Comparison of ENCODE assay signal across 28 cellular contexts in the genomic region with DNA sequence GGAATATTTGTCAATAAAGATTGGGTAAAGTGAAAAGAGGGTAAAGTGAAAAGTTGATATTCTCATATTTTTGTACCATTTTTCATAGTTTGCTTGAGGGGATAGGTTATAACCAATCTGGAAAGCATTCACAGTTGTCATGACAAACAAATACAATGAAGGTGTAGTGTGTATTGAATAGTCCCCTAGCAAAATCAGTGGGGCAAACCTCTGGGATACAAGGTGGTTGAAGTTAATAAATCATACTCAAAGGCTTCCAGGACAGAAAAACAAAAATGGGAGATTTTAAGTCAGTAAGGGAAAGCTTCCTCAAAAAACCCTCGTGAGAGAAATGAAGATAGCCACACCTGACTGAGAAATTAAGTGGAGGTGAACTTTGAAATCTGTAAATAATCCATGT. TPM values are rescaled to one million over a fixed set of nuclear protein-coding genes. Genes with fewer than 3 reads are reported as not detected.
DNase-seq lines count a peak whose midpoint lies in the region; ATAC-seq, FAIRE-seq and TF ChIP-seq lines count a peak whose summit lies in the region.
"Had no signal": no experiment of that assay in that cellular context is flagged by ENCODE, and none has a peak within 500 bp of the region (broad histone marks: within the 10 kb centered on the region; RNA-seq: fewer than 3 reads in every experiment).

No MANE protein-coding gene starts in this region.

- H3K4me2 ChIP-seq in K562 (ENCODE audit: insufficient read depth, low read length) = no peak overlapping the region
- no peak overlapping the region for H3K4me2 ChIP-seq in smooth muscle cell

- H3K27ac ChIP-seq in K562 (ENCODE audit: extremely low read depth, low read depth, low read length) (no peak overlapping the region; the same call in 2 of the 3 replicates), smooth muscle cell (ENCODE audit: low read depth) (peak overlapping the region; percentile 77), right atrium auricular region (no peak overlapping the region), left ventricle myocardium inferior (replicated peaks) (no peak overlapping the region)
- H3K27ac ChIP-seq: 22Rv1, C4-2B, gastroesophageal sphincter, HL-60, Peyer's patch, WERI-Rb-1 had no signal

- no peak for TF ChIP-seq EP300 in K562 (IDR thresholded peaks at IDR 0.05; ENCODE audit: low read length)

- TF ChIP-seq RAD21 in K562 (CRISPR knock-in tag; conservative IDR thresholded peaks at IDR 0.05 in 1 of 2, IDR thresholded peaks at IDR 0.05 in 1 of 2) = no peak

- H2AFZ ChIP-seq in K562 (ENCODE audit: low read depth, low read length) (no peak overlapping the region), smooth muscle cell (ENCODE audit: low read depth) (no peak overlapping the region)

- CTCF ChIA-PET in K562 (lab: Yijun Ruan, JAX; ENCODE audit: low intra/inter-chr PET ratio) = no interaction called here

- TF ChIP-seq POLR2A in K562 (conservative IDR thresholded peaks at IDR 0.05) = no peak

- H3K36me3 ChIP-seq in K562 (ENCODE audit: control insufficient read depth, insufficient read depth, low read length) (peaks cover 4% of the 10 kb centered on the region; the same call in 1 of the 3 replicates), smooth muscle cell (ENCODE audit: low read depth) (no peaks in the 10 kb centered on the region), right atrium auricular region (no peaks in the 10 kb centered on the region), left ventricle myocardium inferior (no peaks in the 10 kb centered on the region)
- H3K36me3 ChIP-seq: gastroesophageal sphincter, Peyer's patch had no signal

- ATAC-seq in K562 = no peak
- ATAC-seq: gastroesophageal sphincter; left cardiac atrium; natural killer cell treated with Interleukin-12 subunit alpha and Interleukin-12 subunit beta and Interleukin-15 and Interleukin-18, amount 100 ng/mL, for 72 hours; stimulated activated effector memory CD8-positive, alpha-beta T cell treated with anti-CD3 and anti-CD28 coated beads, Interleukin-12 subunit alpha, Interleukin-12 subunit beta, amount 100 ng/mL, for 72 hours had no signal

- H3F3A ChIP-seq in smooth muscle cell (ENCODE audit: low read depth) = no peaks in the 10 kb centered on the region

- intact Hi-C loops in K562 (cut with micrococcal nuclease) = no loop called here
- intact Hi-C loops in left ventricle myocardium inferior (cut with micrococcal nuclease) = no loop called here

- H3K9ac ChIP-seq in K562 (ENCODE audit: insufficient read depth in 1 of 2, low read depth in 2 of 2, low read length in 2 of 2) (no peak overlapping the region), smooth muscle cell (ENCODE audit: low read depth) (peak overlapping the region; percentile 11)

- BruUV-seq in K562 (replicated peaks; lab: Mats Ljungman, UMichigan) = no TSS peak

- no peaks in the 10 kb centered on the region for H3K27me3 ChIP-seq in K562 (ENCODE audit: control insufficient read depth in 2 of 2, insufficient read depth in 2 of 2, low read length in 2 of 2)
- H3K27me3 ChIP-seq in smooth muscle cell (ENCODE audit: low read depth) = no peaks in the 10 kb centered on the region
- no peaks in the 10 kb centered on the region for H3K27me3 ChIP-seq in right atrium auricular region
- no peaks in the 10 kb centered on the region for H3K27me3 ChIP-seq in left ventricle myocardium inferior (ENCODE audit: low read depth)
- H3K27me3 ChIP-seq: gastroesophageal sphincter, Peyer's patch had no signal

- in situ Hi-C loops in K562 (cut with MboI) = no loop called here

- H3K4me3 ChIP-seq in K562 = no peak overlapping the region
- H3K4me3 ChIP-seq in smooth muscle cell = no peak overlapping the region
- H3K4me3 ChIP-seq in right atrium auricular region = no peak overlapping the region
- H3K4me3 ChIP-seq in left ventricle myocardium inferior = no peak overlapping the region
- H3K4me3 ChIP-seq: gastroesophageal sphincter, Peyer's patch had no signal

- H4K20me1 ChIP-seq in K562 (replicated peaks; ENCODE audit: control insufficient read depth, insufficient read depth, low read length) (no peaks in the 10 kb centered on the region), smooth muscle cell (ENCODE audit: low read depth) (peaks cover 36% of the 10 kb centered on the region)

- POLR2A ChIA-PET in K562 (lab: Yijun Ruan, JAX) = interaction anchor here (1.0 kb wide), 1 partner anchor 39 kb away, joined by 3 read pairs; a partner anchor contains a TSS

- H3K79me2 ChIP-seq in K562 (ENCODE audit: control insufficient read depth, insufficient read depth, low read length) (peaks cover 90% of the 10 kb centered on the region), smooth muscle cell (ENCODE audit: low read depth) (peaks cover 93% of the 10 kb centered on the region)

- no peaks in the 10 kb centered on the region for H3K9me1 ChIP-seq in K562 (ENCODE audit: control insufficient read depth, insufficient read depth, low read length)

- H3K4me1 ChIP-seq in K562 (replicated peaks in 1 of 2; ENCODE audit: control insufficient read depth in 2 of 2, insufficient read depth in 2 of 2, low read length in 2 of 2) (peaks cover 4 to 26% of the 10 kb centered on the region in 2 experiments), smooth muscle cell (ENCODE audit: low read depth) (no peaks in the 10 kb centered on the region), right atrium auricular region (peaks cover 0 to 20% of the 10 kb centered on the region in 2 donors), left ventricle myocardium inferior (peaks cover 39% of the 10 kb centered on the region)

- H3K9me3 ChIP-seq in K562 (replicated peaks; ENCODE audit: control insufficient read depth, insufficient read depth, low read depth, low read length) (no peaks in the 10 kb centered on the region), smooth muscle cell (replicated peaks; ENCODE audit: low read depth) (no peaks in the 10 kb centered on the region), right atrium auricular region (no peaks in the 10 kb centered on the region), left ventricle myocardium inferior (replicated peaks) (no peaks in the 10 kb centered on the region)
- H3K9me3 ChIP-seq: gastroesophageal sphincter, Peyer's patch had no signal

- FAIRE-seq in K562 (lab: Jason Lieb, UNC) = no peak
- FAIRE-seq: bronchial epithelial cell, H1 had no signal

- WGBS in K562 (ENCODE audit: insufficient coverage, low coverage, missing lambda C conversion rate) = 0% methylated on average over 1 of the region's 1 CpG
- 77% methylated on average over 1 of the region's 1 CpG for whole genome bisulfite sequencing in smooth muscle cell (ENCODE audit: low lambda C conversion rate)

- DNase-seq in DMS53 (lab: John Stamatoyannopoulos, UW) = peak; percentile 76
- no peak for DNase-seq in DMS53 treated with DMSO at 0.1 percent for 48 hours (lab: John Stamatoyannopoulos, UW; ENCODE audit: unreplicated experiment)
- DNase-seq in NAMALWA (ENCODE audit: low spot score) = peak; percentile 20
- DNase-seq in K562 (ENCODE audit: extremely low read depth in 1 of 4, low spot score in 3 of 4) = no peak
- DNase-seq in smooth muscle cell (lab: John Stamatoyannopoulos, UW; ENCODE audit: unreplicated experiment) = no peak
- no peak for DNase-seq in right atrium auricular region (ENCODE audit: low spot score)
- DNase-seq in glomerular visceral epithelial cell (ENCODE audit: extremely low spot score) = no peak
- no peak for DNase-seq in left ventricle myocardium inferior
- DNase-seq: activated CD4-positive, alpha-beta T cell treated with anti-CD3 and anti-CD28 coated beads for 48 hours; activated effector memory CD4-positive, alpha-beta T cell treated with anti-CD3 and anti-CD28 coated beads, Interleukin-2, amount 50 U/mL, for 16 hours; activated T-cell treated with anti-CD3 and anti-CD28 coated beads, Interleukin-2, amount 50 U/mL, for 24 hours; hippocampal formation; left cardiac atrium; NCI-H1694; NCI-H524; occipital lobe; Peyer's patch; SHP77 treated with DMSO at 0.1 percent for 48 hours; T-helper 9 cell; WERI-Rb-1 had no signal

- TF ChIP-seq CTCF in K562 (IDR thresholded peaks at IDR 0.05 in 2 of 3, conservative IDR thresholded peaks at IDR 0.05 in 1 of 3; ENCODE audit: insufficient read depth in 2 of 3, low read depth in 1 of 3, low read length in 3 of 3) (no peak), smooth muscle cell (IDR thresholded peaks at IDR 0.05; ENCODE audit: borderline replicate concordance, insufficient read depth, poor library complexity, severe bottlenecking) (no peak), right atrium auricular region (IDR thresholded peaks at IDR 0.05) (no peak), left ventricle myocardium inferior (IDR thresholded peaks at IDR 0.05; ENCODE audit: borderline replicate concordance) (no peak)

RNA-seq across cellular contexts. Expression of a gene that starts 39.4 kb away (rescaled TPM):
- total RNA-seq in K562 (2011; cell fraction: chromatin; rRNA removed; ENCODE audit: low replicate concordance) = 69.6 and 163 TPM in 2 replicates
- total RNA-seq in K562 (2011; cell fraction: nucleolus; rRNA removed) = 33.0 and 51.2 TPM in 2 replicates
- total RNA-seq in K562 (2011; cell fraction: nucleoplasm; rRNA removed) = 77.8 and 100 TPM in 2 replicates
- total RNA-seq in K562 (2014; rRNA removed) (18.3 and 21.8 TPM in 2 replicates), K562 (2014; rRNA removed; fragmentation: Illumina TruSeq; extraction: Trizol) (31.3 and 38.8 TPM in 2 replicates), K562 (2015; rRNA removed; fragmentation: Illumina TruSeq; extraction: Trizol) (24.1 and 25.4 TPM in 2 replicates), K562 (2021) (23.2 and 27.1 TPM in 2 replicates), smooth muscle cell (100 and 130 TPM in 2 replicates), right atrium auricular region (10 to 100 TPM; 14.3 to 31.6 TPM), left ventricle myocardium inferior (22.1 TPM)
- polyA plus RNA-seq in K562 (2011; rRNA removed) (30.6 and 43.6 TPM in 2 replicates), K562 (2014; fragmentation: Illumina TruSeq; extraction: Trizol) (26.1 and 28.8 TPM in 2 replicates), K562 (2014; fragmentation: Nextera tagmentation; extraction: Ambion mirVana) (10 to 100 TPM; 17.9 to 18.2 TPM), K562 (2014; rRNA removed) (22.5 and 29.4 TPM in 2 replicates), smooth muscle cell (56.5 and 66.6 TPM in 2 replicates)
- polyA plus RNA-seq in K562 (2011; cell fraction: cytosol; rRNA removed) = 5.5 and 12.7 TPM in 2 replicates
- polyA plus RNA-seq in K562 (2011; cell fraction: nucleus; rRNA removed) = 24.1 and 28.1 TPM in 2 replicates
- polyA plus RNA-seq in K562 (2012) = 14.4 and 18.4 TPM in 2 replicates
- polyA minus RNA-seq in K562 (2011; rRNA and poly(A)+ RNA removed) = 44.6 and 45.0 TPM in 2 replicates
- 7.9 and 17.2 TPM in 2 replicates for polyA minus RNA-seq in K562 (2011; cell fraction: cytosol; rRNA and poly(A)+ RNA removed)
- 29.2 and 40.9 TPM in 2 replicates for polyA minus RNA-seq in K562 (2011; cell fraction: nucleus; rRNA and poly(A)+ RNA removed)

RNA-seq across cellular contexts. Expression of a gene that starts 39.7 kb away (rescaled TPM):
- 16.0 and 31.5 TPM in 2 replicates for total RNA-seq in K562 (2011; cell fraction: chromatin; rRNA removed; ENCODE audit: low replicate concordance)
- 15.5 and 21.3 TPM in 2 replicates for total RNA-seq in K562 (2011; cell fraction: nucleolus; rRNA removed)
- total RNA-seq in K562 (2011; cell fraction: nucleoplasm; rRNA removed) = 31.2 and 35.3 TPM in 2 replicates
- total RNA-seq in K562 (2014; rRNA removed) (12.5 TPM in 2 replicates), K562 (2014; rRNA removed; fragmentation: Illumina TruSeq; extraction: Trizol) (38.4 and 48.7 TPM in 2 replicates), K562 (2015; rRNA removed; fragmentation: Illumina TruSeq; extraction: Trizol) (30.1 and 38.4 TPM in 2 replicates), K562 (2021) (23.6 and 24.3 TPM in 2 replicates), smooth muscle cell (12.1 and 28.6 TPM in 2 replicates), right atrium auricular region (10 to 100 TPM in 1 of 2 donors, 1 to 10 TPM in 1; 6.6 to 13.8 TPM), left ventricle myocardium inferior (8.2 TPM)
- polyA plus RNA-seq in K562 (2011; rRNA removed) (45.5 and 66.0 TPM in 2 replicates), K562 (2014; fragmentation: Illumina TruSeq; extraction: Trizol) (28.3 and 31.1 TPM in 2 replicates), K562 (2014; fragmentation: Nextera tagmentation; extraction: Ambion mirVana) (100 to 1,000 TPM; 136 to 140 TPM), K562 (2014; rRNA removed) (36.9 and 42.7 TPM in 2 replicates), smooth muscle cell (22.5 and 28.0 TPM in 2 replicates)
- polyA plus RNA-seq in K562 (2011; cell fraction: cytosol; rRNA removed) = 15.7 and 31.1 TPM in 2 replicates
- 13.0 and 18.3 TPM in 2 replicates for polyA plus RNA-seq in K562 (2011; cell fraction: nucleus; rRNA removed)
- 41.1 and 47.8 TPM in 2 replicates for polyA plus RNA-seq in K562 (2012)
- polyA minus RNA-seq in K562 (2011; rRNA and poly(A)+ RNA removed) = 23.5 and 25.1 TPM in 2 replicates
- polyA minus RNA-seq in K562 (2011; cell fraction: cytosol; rRNA and poly(A)+ RNA removed) = 9.4 and 9.8 TPM in 2 replicates
- polyA minus RNA-seq in K562 (2011; cell fraction: nucleus; rRNA and poly(A)+ RNA removed) = 4.8 and 8.3 TPM in 2 replicates

Comparison
In these comparisons a context has a peak if more than half of its experiments do, and no peak if none do; other contexts are left out.
1. DNase-seq: peak in DMS53 (single experiment) and NAMALWA (single experiment); none in DMS53 treated with DMSO at 0.1 percent for 48 hours (single experiment), K562 (0 of 4), smooth muscle cell (single experiment), right atrium auricular region (single experiment), glomerular visceral epithelial cell (single experiment) and left ventricle myocardium inferior (single experiment).